Comparison of ENCODE assay signal across 8 cellular contexts in genomic region chr6:90025418-90026089, GRCh38.
DNase-seq lines count a peak whose midpoint lies in the region; ATAC-seq and TF ChIP-seq lines count a peak whose summit lies in the region.

No MANE protein-coding gene starts in this region.

- H3K36me3 ChIP-seq in ovary = no peaks in the 10 kb centered on the region

- WGBS in ovary, 3 donors = 39 to 53% (median 40%) methylated on average over 5 of the region's 5 CpGs

- TF ChIP-seq POLR2A in ovary (IDR thresholded peaks at IDR 0.05) = no peak

- no peak for TF ChIP-seq CTCF in astrocyte of the spinal cord (IDR thresholded peaks at IDR 0.05; ENCODE audit: low read depth, low read length)
- no peak for TF ChIP-seq CTCF in ovary (IDR thresholded peaks at IDR 0.05)

- H3K4me3 ChIP-seq in astrocyte of the spinal cord (ENCODE audit: low read depth, low read length) (no peak overlapping the region), ovary (no peak overlapping the region)

- in situ Hi-C loops in astrocyte of the spinal cord (cut with HindIII; ENCODE audit: low sequenced_read_pairs) = no loop called here

- DNase-seq in DMS 273 treated with DMSO at 0.1 percent for 48 hours (lab: John Stamatoyannopoulos, UW) = peak; percentile 64
- DNase-seq in NCI-H2107 treated with DMSO at 0.1 percent for 48 hours (lab: John Stamatoyannopoulos, UW; ENCODE audit: unreplicated experiment) = peak; percentile 49
- DNase-seq in astrocyte of the spinal cord (ENCODE audit: low read depth, low spot score) = peak; percentile 89
- DNase-seq in putamen (ENCODE audit: low spot score) = peak; percentile 69
- DNase-seq in NCI-H345 treated with DMSO at 0.1 percent for 48 hours (lab: John Stamatoyannopoulos, UW; ENCODE audit: unreplicated experiment) = no peak
- no peak for DNase-seq in cerebellar cortex (ENCODE audit: low spot score)
- no peak for DNase-seq in ovary

- no peak for ATAC-seq in HG02642 (IDR thresholded peaks at IDR 0.05; ENCODE audit: poor library complexity, unreplicated experiment)

- H3K4me1 ChIP-seq in ovary (ENCODE audit: insufficient read depth) = no peaks in the 10 kb centered on the region

- H3K9me3 ChIP-seq in ovary = no peaks in the 10 kb centered on the region

- TF ChIP-seq EP300 in ovary (IDR thresholded peaks at IDR 0.05) = no peak

- intact Hi-C loops in ovary (cut with DNase I) = no loop called here

- H3K27me3 ChIP-seq in ovary = no peaks in the 10 kb centered on the region

- no peak overlapping the region for H3K27ac ChIP-seq in ovary

Comparison
In these comparisons a context has a peak if more than half of its experiments do, and no peak if none do; other contexts are left out.
1. DNase-seq: peak in DMS 273 treated with DMSO at 0.1 percent for 48 hours (single experiment), NCI-H2107 treated with DMSO at 0.1 percent for 48 hours (single experiment), astrocyte of the spinal cord (single experiment) and putamen (single experiment); none in NCI-H345 treated with DMSO at 0.1 percent for 48 hours (single experiment), cerebellar cortex (single experiment) and ovary (0 of 5).